Comparison of ENCODE assay signal across 1 cellular context in the genomic region with DNA sequence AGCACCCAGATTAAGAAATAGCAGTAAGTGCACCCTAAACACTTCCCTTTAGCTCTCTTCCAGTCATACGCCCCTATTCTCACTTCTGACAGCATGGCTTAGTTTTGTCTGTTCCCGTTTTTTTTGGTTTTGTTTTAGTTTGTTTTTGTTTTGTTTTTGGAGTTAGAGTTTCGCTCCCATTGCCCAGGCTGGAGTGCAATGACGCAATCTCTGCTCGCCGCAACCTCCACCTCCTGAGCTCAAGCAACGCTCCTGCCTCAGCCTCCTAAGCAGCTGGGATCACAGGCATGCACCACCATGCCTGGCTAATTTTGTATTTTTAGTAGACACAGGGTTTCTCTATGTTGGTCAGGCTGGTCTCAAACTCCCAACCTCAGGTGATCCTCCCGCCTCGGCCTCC.
TF ChIP-seq lines count a peak whose summit lies in the region.

No MANE protein-coding gene starts in this region.

TF ChIP-seq in K562, 482 proteins besides CTCF, POLR2A, EP300 and RAD21 (continued from another document):
- no peak for TF ChIP-seq BHLHE40 (IDR thresholded peaks at IDR 0.05; ENCODE audit: low read length)
